26 cellular contexts compared by ENCODE assay signal in the genomic region with DNA sequence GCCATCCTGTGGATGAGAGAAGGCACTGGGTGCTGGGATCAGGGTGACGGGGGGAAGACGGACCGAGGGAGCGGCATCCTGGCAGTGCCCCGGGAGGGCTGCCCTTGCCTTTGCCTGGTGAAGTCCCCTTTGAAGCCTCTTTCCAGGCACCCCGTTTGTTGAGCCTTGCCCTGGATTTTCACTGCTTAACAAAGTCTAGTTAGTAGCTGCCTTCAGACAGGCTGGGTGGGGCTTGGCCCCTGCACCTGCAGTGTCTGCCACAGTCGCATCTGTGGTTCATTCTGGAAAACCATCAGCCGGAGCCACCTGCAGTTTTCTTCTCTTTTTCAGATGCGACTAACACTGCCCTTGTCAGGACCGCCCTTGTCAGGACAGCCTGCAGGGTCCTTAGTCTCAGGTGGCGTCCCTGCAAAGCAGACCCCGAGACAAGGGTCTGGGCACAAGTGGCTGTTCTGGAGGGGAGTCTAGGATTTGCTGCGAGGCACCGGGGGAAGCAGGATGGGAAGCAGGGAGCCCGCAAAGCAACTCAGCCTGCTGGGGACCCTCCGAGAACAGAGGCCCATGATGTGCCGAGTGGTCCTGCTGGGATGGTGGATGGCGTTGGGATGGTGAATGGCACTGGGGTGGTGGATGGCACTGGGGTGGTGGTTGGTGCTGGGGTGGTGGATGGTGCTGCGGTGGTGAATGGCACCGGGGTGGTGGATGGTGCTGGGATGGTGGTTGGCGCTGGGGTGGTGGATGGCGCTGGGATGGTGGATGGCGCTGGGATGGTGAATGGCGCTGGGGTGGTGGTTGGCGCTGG.
DNase-seq lines count a peak whose midpoint lies in the region; ATAC-seq and TF ChIP-seq lines count a peak whose summit lies in the region.
"Had no signal": no experiment of that assay in that cellular context is flagged by ENCODE, and none has a peak within 500 bp of the region (broad histone marks: within the 10 kb centered on the region; RNA-seq: fewer than 3 reads in every experiment).

No MANE protein-coding gene starts in this region.

- ATAC-seq in natural killer cell treated with Interleukin-12 subunit alpha and Interleukin-12 subunit beta and Interleukin-15 and Interleukin-18, amount 100 ng/mL, for 72 hours: no peak
- no peak for ATAC-seq in natural killer cell
- ATAC-seq in right cardiac atrium: no peak
- ATAC-seq in sciatic nerve: no peak
- ATAC-seq in HG03108 (IDR thresholded peaks at IDR 0.05; ENCODE audit: unreplicated experiment): no peak
- ATAC-seq: activated CD4-positive, alpha-beta T cell treated with anti-CD3 and anti-CD28 coated beads for 36 hours; gastrocnemius medialis; stimulated activated naive CD8-positive, alpha-beta T cell treated with anti-CD3 and anti-CD28 coated beads, Interleukin-15, Interleukin-2, amounts not matched to agents 100 U/mL and 50 U/mL, for 24 hours had no signal

- intact Hi-C loops in natural killer cell (cut with micrococcal nuclease): no loop called here
- intact Hi-C loops in right cardiac atrium (cut with DNase I): no loop called here
- intact Hi-C loops in sciatic nerve (cut with DNase I): no loop called here

- CTCF ChIA-PET in GM10248 (lab: Yijun Ruan, JAX): no interaction called here

- no peak overlapping the region for H3K27ac ChIP-seq in right cardiac atrium (ENCODE audit: low read length)
- H3K27ac ChIP-seq: dorsolateral prefrontal cortex, gastrocnemius medialis, left lung had no signal

- TF ChIP-seq CTCF in natural killer cell (IDR thresholded peaks at IDR 0.05) (no peak), GM10248 (IDR thresholded peaks at IDR 0.05; ENCODE audit: control extremely low read depth, extremely low read depth, low read depth, missing control alignments) (no peak)

- no peak overlapping the region for H3K27ac Mint-ChIP-seq in natural killer cell treated with Interleukin-12 subunit alpha and Interleukin-12 subunit beta and Interleukin-15 and Interleukin-18, amount 100 ng/mL, for 72 hours
- H3K27ac Mint-ChIP-seq in natural killer cell: no peak overlapping the region
- H3K27ac Mint-ChIP-seq: activated CD4-positive, alpha-beta T cell treated with anti-CD3 and anti-CD28 coated beads for 36 hours; activated T-cell treated with anti-CD3 and anti-CD28 coated beads, Interleukin-2, amount 50 U/mL, for 24 hours; B cell; immature natural killer cell; T-helper 1 cell treated with Interleukin-12 subunit alpha and Interleukin-12 subunit beta and Interleukin-4 antibody, amounts not matched to agents 30 μg/mL and 1 μg/mL, for 36 hours had no signal

- no peaks in the 10 kb centered on the region for H3K9me3 ChIP-seq in right cardiac atrium (ENCODE audit: control insufficient read depth, low read length)
- H3K9me3 ChIP-seq: gastrocnemius medialis, left lung had no signal

- peak; percentile 49 for DNase-seq in natural killer cell treated with Interleukin-12 subunit alpha and Interleukin-12 subunit beta and Interleukin-15 and Interleukin-18, amount 100 ng/mL, for 72 hours (ENCODE audit: low spot score)
- no peak for DNase-seq in natural killer cell
- DNase-seq in right cardiac atrium: peak in 2 of 3 donors; percentile 43 to 46
- peak; percentile 46 for DNase-seq in sciatic nerve (ENCODE audit: low spot score)
- DNase-seq in GM10248 (ENCODE audit: extremely low spot score): no peak
- no peak for DNase-seq in C1 segment of cervical spinal cord (lab: John Stamatoyannopoulos, UW)
- DNase-seq in activated CD4-positive, alpha-beta T cell treated with anti-CD3 and anti-CD28 coated beads for 1 hour: no peak
- DNase-seq: activated CD4-positive, alpha-beta T cell treated with anti-CD3 and anti-CD28 coated beads for 36 hours; activated gamma-delta T cell treated with Interleukin-2 at 50 U/mL for 16 hours; activated T-cell treated with anti-CD3 and anti-CD28 coated beads, Interleukin-2, amount 50 U/mL, for 24 hours; DMS153; hypothalamus; immature natural killer cell; KG1; MM.1S; NCI-H2081; NCI-H226; NCI-H69; stimulated activated naive CD8-positive, alpha-beta T cell treated with anti-CD3 and anti-CD28 coated beads, Interleukin-15, Interleukin-2, amounts not matched to agents 100 U/mL and 50 U/mL, for 24 hours had no signal

- no peaks in the 10 kb centered on the region for H3K27me3 ChIP-seq in right cardiac atrium (ENCODE audit: control insufficient read depth, insufficient read depth)

- H3K4me1 ChIP-seq in right cardiac atrium (ENCODE audit: control insufficient read depth, insufficient read depth, low read length): no peaks in the 10 kb centered on the region
- H3K4me1 ChIP-seq: gastrocnemius medialis had no signal

- no peak overlapping the region for H3K4me3 Mint-ChIP-seq in natural killer cell treated with Interleukin-12 subunit alpha and Interleukin-12 subunit beta and Interleukin-15 and Interleukin-18, amount 100 ng/mL, for 72 hours
- H3K4me3 Mint-ChIP-seq in natural killer cell: no peak overlapping the region
- H3K4me3 Mint-ChIP-seq: activated CD4-positive, alpha-beta T cell treated with anti-CD3 and anti-CD28 coated beads for 36 hours; activated T-cell treated with anti-CD3 and anti-CD28 coated beads, Interleukin-2, amount 50 U/mL, for 24 hours; B cell; brain; immature natural killer cell; T-helper 1 cell treated with Interleukin-12 subunit alpha and Interleukin-12 subunit beta and Interleukin-4 antibody, amounts not matched to agents 30 μg/mL and 1 μg/mL, for 36 hours had no signal

- H3K9me3 Mint-ChIP-seq in natural killer cell treated with Interleukin-12 subunit alpha and Interleukin-12 subunit beta and Interleukin-15 and Interleukin-18, amount 100 ng/mL, for 72 hours: no peaks in the 10 kb centered on the region
- H3K9me3 Mint-ChIP-seq in natural killer cell: no peaks in the 10 kb centered on the region
- H3K9me3 Mint-ChIP-seq: activated T-cell treated with anti-CD3 and anti-CD28 coated beads, Interleukin-2, amount 50 U/mL, for 24 hours; immature natural killer cell; T-helper 1 cell treated with Interleukin-12 subunit alpha and Interleukin-12 subunit beta and Interleukin-4 antibody, amounts not matched to agents 30 μg/mL and 1 μg/mL, for 36 hours had no signal

- POLR2A ChIA-PET in GM10248 (lab: Yijun Ruan, JAX): no interaction called here

- no peaks in the 10 kb centered on the region for H3K36me3 Mint-ChIP-seq in natural killer cell treated with Interleukin-12 subunit alpha and Interleukin-12 subunit beta and Interleukin-15 and Interleukin-18, amount 100 ng/mL, for 72 hours
- no peaks in the 10 kb centered on the region for H3K36me3 Mint-ChIP-seq in natural killer cell
- H3K36me3 Mint-ChIP-seq: brain, immature natural killer cell had no signal

- H3K4me1 Mint-ChIP-seq in natural killer cell treated with Interleukin-12 subunit alpha and Interleukin-12 subunit beta and Interleukin-15 and Interleukin-18, amount 100 ng/mL, for 72 hours (ENCODE audit: low read depth in 2 of 2): no peaks in the 10 kb centered on the region
- no peaks in the 10 kb centered on the region for H3K4me1 Mint-ChIP-seq in natural killer cell
- H3K4me1 Mint-ChIP-seq: activated CD4-positive, alpha-beta T cell treated with anti-CD3 and anti-CD28 coated beads for 36 hours; immature natural killer cell had no signal

- no peak overlapping the region for H3K4me3 ChIP-seq in right cardiac atrium (ENCODE audit: low read length)
- H3K4me3 ChIP-seq: dorsolateral prefrontal cortex, gastrocnemius medialis, left lung had no signal

- WGBS in right cardiac atrium: 86% methylated on average over 25 of the region's 25 CpGs

- H3K27me3 Mint-ChIP-seq in natural killer cell treated with Interleukin-12 subunit alpha and Interleukin-12 subunit beta and Interleukin-15 and Interleukin-18, amount 100 ng/mL, for 72 hours: peaks cover 0 to 9% of the 10 kb centered on the region in 2 donors
- peaks cover 0 to 16% of the 10 kb centered on the region in 2 donors for H3K27me3 Mint-ChIP-seq in natural killer cell (ENCODE audit: low read depth in 2 of 2)

Comparison
In these comparisons a context has a peak if more than half of its experiments do, and no peak if none do; other contexts are left out.
1. DNase-seq: peak in natural killer cell treated with Interleukin-12 subunit alpha and Interleukin-12 subunit beta and Interleukin-15 and Interleukin-18, amount 100 ng/mL, for 72 hours (single experiment), right cardiac atrium (2 of 3) and sciatic nerve (single experiment); none in natural killer cell (single experiment), GM10248 (single experiment), C1 segment of cervical spinal cord (0 of 14) and activated CD4-positive, alpha-beta T cell treated with anti-CD3 and anti-CD28 coated beads for 1 hour (single experiment).